Comparison of ENCODE assay signal across 19 cellular contexts in genomic region chr9:96392263-96392662, GRCh38. TPM values are rescaled to one million over a fixed set of nuclear protein-coding genes. Genes with fewer than 3 reads are reported as not detected.
DNase-seq lines count a peak whose midpoint lies in the region; ATAC-seq and TF ChIP-seq lines count a peak whose summit lies in the region.
"Had no signal": no experiment of that assay in that cellular context is flagged by ENCODE, and none has a peak within 500 bp of the region (broad histone marks: within the 10 kb centered on the region; RNA-seq: fewer than 3 reads in every experiment).

No MANE protein-coding gene starts in this region.

- H2BK5ac ChIP-seq in mesenchymal stem cell (ENCODE audit: low read depth, low read length, poor library complexity, severe bottlenecking), result no peak overlapping the region

- peaks cover 3% of the 10 kb centered on the region for H3K4me1 ChIP-seq in mesenchymal stem cell (ENCODE audit: control insufficient read depth, insufficient read depth, low read depth, low read length)
- H3K4me1 ChIP-seq in stomach, result peaks cover 0 to 32% (median 12%) of the 10 kb centered on the region in 4 donors

- DNase-seq in activated CD8-positive, alpha-beta memory T cell treated with anti-CD3 and anti-CD28 coated beads for 24 hours, result peak; percentile 21
- no peak for DNase-seq in activated CD8-positive, alpha-beta memory T cell treated with anti-CD3 and anti-CD28 coated beads, Interleukin-2, amount 50 U/mL, for 4 hours
- DNase-seq in T-helper 17 cell (no peak), mesenchymal stem cell (no peak), stomach (peak; percentile 21), amygdala (lab: John Stamatoyannopoulos, UW) (no peak)
- DNase-seq: AML-193, DMS 273 treated with DMSO at 0.1 percent for 48 hours, DND-41, H7, NCI-H1105, NCI-H2081 treated with DMSO at 0.1 percent for 48 hours, NCI-H748 treated with DMSO at 0.1 percent for 48 hours, OCI-M1, SHP77 treated with DMSO at 0.1 percent for 48 hours had no signal

- peaks cover 0 to 6% of the 10 kb centered on the region in 2 experiments for H3K36me3 ChIP-seq in mesenchymal stem cell (ENCODE audit: control insufficient read depth in 1 of 2, insufficient read depth in 2 of 2, low read depth in 1 of 2, low read length in 2 of 2)
- H3K36me3 ChIP-seq in stomach, result no peaks in the 10 kb centered on the region

- H3K27me3 ChIP-seq in mesenchymal stem cell (ENCODE audit: control insufficient read depth in 1 of 2, insufficient read depth in 1 of 2, low read length in 2 of 2) (no peaks in the 10 kb centered on the region), stomach (no peaks in the 10 kb centered on the region)

- ATAC-seq in T-helper 17 cell (no peak), GM21447 (IDR thresholded peaks at IDR 0.05; ENCODE audit: unreplicated experiment) (no peak), HG03039 (IDR thresholded peaks at IDR 0.05; ENCODE audit: unreplicated experiment) (no peak)
- ATAC-seq: K562 had no signal

- H3K9me3 ChIP-seq in T-helper 17 cell (ENCODE audit: control insufficient read depth, low read length, poor library complexity, severe bottlenecking), result no peaks in the 10 kb centered on the region
- no peaks in the 10 kb centered on the region for H3K9me3 ChIP-seq in mesenchymal stem cell (ENCODE audit: control insufficient read depth, low read length)
- H3K9me3 ChIP-seq in stomach, result no peaks in the 10 kb centered on the region

- peaks cover 11% of the 10 kb centered on the region for H3K79me1 ChIP-seq in mesenchymal stem cell (replicated peaks; ENCODE audit: low read length, poor library complexity, severe bottlenecking)

- H3K36me3 Mint-ChIP-seq in T-helper 17 cell (ENCODE audit: low read depth), result peaks cover 3% of the 10 kb centered on the region

- H2AFZ ChIP-seq in mesenchymal stem cell (ENCODE audit: low read depth, low read length), result peak overlapping the region; percentile 61

- TF ChIP-seq CTCF in stomach (IDR thresholded peaks at IDR 0.05), result no peak

- H3K23ac ChIP-seq in mesenchymal stem cell (ENCODE audit: low read length in 2 of 2), result no peak overlapping the region

- peak overlapping the region; percentile 67 for H3K27ac Mint-ChIP-seq in T-helper 17 cell

- TF ChIP-seq EP300 in stomach (IDR thresholded peaks at IDR 0.05), result no peak

- no peaks in the 10 kb centered on the region for H3K27me3 Mint-ChIP-seq in T-helper 17 cell

- no peak overlapping the region for H2BK15ac ChIP-seq in mesenchymal stem cell (ENCODE audit: low read depth, poor library complexity, severe bottlenecking)

- intact Hi-C loops in stomach (cut with DNase I; ENCODE audit: low total_unique reads), result no loop called here

- H4K8ac ChIP-seq in mesenchymal stem cell (ENCODE audit: low read length), result no peak overlapping the region

- no peak overlapping the region for H4K91ac ChIP-seq in mesenchymal stem cell (ENCODE audit: low read length)

- 93% methylated on average over 12 of the region's 12 CpGs for WGBS in mesenchymal stem cell
- WGBS in stomach, 5 donors, result 94 to 98% (median 97%) methylated on average over 12 of the region's 12 CpGs

- H3K4ac ChIP-seq in mesenchymal stem cell (ENCODE audit: low read depth in 1 of 2, low read length in 2 of 2), result no peak overlapping the region

- no peak overlapping the region for H3K14ac ChIP-seq in mesenchymal stem cell (ENCODE audit: low read length in 2 of 2)

- H2AK5ac ChIP-seq in mesenchymal stem cell (ENCODE audit: low read length, severe bottlenecking), result no peak overlapping the region

- H3K4me2 ChIP-seq in mesenchymal stem cell (ENCODE audit: low read length, poor library complexity, severe bottlenecking), result no peak overlapping the region

- H2BK120ac ChIP-seq in mesenchymal stem cell (ENCODE audit: low read depth, low read length), result no peak overlapping the region

- no peak overlapping the region for H3K9ac ChIP-seq in mesenchymal stem cell (ENCODE audit: low read length)

- no peak for TF ChIP-seq POLR2A in stomach (IDR thresholded peaks at IDR 0.05)

- no peak overlapping the region for H3K18ac ChIP-seq in mesenchymal stem cell (ENCODE audit: low read depth in 1 of 2, low read length in 2 of 2)

- H3K4me3 Mint-ChIP-seq in T-helper 17 cell, result no peak overlapping the region

- H3K27ac ChIP-seq in mesenchymal stem cell (ENCODE audit: low read length, poor library complexity, severe bottlenecking) (no peak overlapping the region), stomach (peak overlapping the region in 1 of 5 donors; percentile 84)
- H3K27ac ChIP-seq: C4-2B had no signal

- peaks cover 9% of the 10 kb centered on the region for H3K4me1 Mint-ChIP-seq in T-helper 17 cell

- H2BK12ac ChIP-seq in mesenchymal stem cell (ENCODE audit: low read length in 2 of 2), result no peak overlapping the region

- H3K4me3 ChIP-seq in mesenchymal stem cell (ENCODE audit: insufficient read depth in 1 of 2, low read depth in 1 of 2, low read length in 2 of 2) (no peak overlapping the region), stomach (no peak overlapping the region)
- H3K4me3 ChIP-seq: K562 had no signal

RNA-seq across cellular contexts. Expression of gene SLC35D2, which starts 8.8 kb away (rescaled TPM):
- 10 to 100 TPM; 23.5 to 31.7 TPM for total RNA-seq in T-helper 17 cell
- 36.4 TPM for polyA plus RNA-seq in mesenchymal stem cell (2013, experiment 1 of 2)
- polyA plus RNA-seq in mesenchymal stem cell (2013, experiment 2 of 2), result 37.6 TPM
- total RNA-seq in stomach, result 10 to 100 TPM; 13.8 to 43.3 (median 20.7) TPM
- 10 to 100 TPM; 21.5 to 42.0 (median 23.3) TPM for polyA plus RNA-seq in stomach

RNA-seq across cellular contexts. Expression of gene ZNF367, which starts 25.9 kb away (rescaled TPM):
- total RNA-seq in T-helper 17 cell (1 to 10 TPM; 4.7 to 6.9 TPM), stomach (1 to 10 TPM in 3 of 5 donors, under 1 TPM in 1, not detected in 1; 0.58 to 9.8 (median 5.4) TPM)
- polyA plus RNA-seq in mesenchymal stem cell (2013, experiment 1 of 2), result 0.66 TPM
- polyA plus RNA-seq in mesenchymal stem cell (2013, experiment 2 of 2), result 0.62 TPM
- polyA plus RNA-seq in stomach, result 1 to 10 TPM; 1.6 to 1.9 (median 1.8) TPM

RNA-seq across cellular contexts. Expression of gene HABP4, which starts 57.7 kb away (rescaled TPM):
- total RNA-seq in T-helper 17 cell (10 to 100 TPM; 16.6 to 21.3 TPM), stomach (10 to 100 TPM in 2 of 5 donors, 1 to 10 TPM in 2, under 1 TPM in 1; 0.58 to 45.1 (median 9.2) TPM)
- polyA plus RNA-seq in mesenchymal stem cell (2013, experiment 1 of 2), result 19.7 TPM
- 18.7 TPM for polyA plus RNA-seq in mesenchymal stem cell (2013, experiment 2 of 2)
- 10 to 100 TPM in 2 of 3 donors, 1 to 10 TPM in 1; 9.6 to 13.2 (median 10.2) TPM for polyA plus RNA-seq in stomach

Comparison
In these comparisons a context has a peak if more than half of its experiments do, and no peak if none do; other contexts are left out.
1. DNase-seq: peak in activated CD8-positive, alpha-beta memory T cell treated with anti-CD3 and anti-CD28 coated beads for 24 hours (single experiment) and stomach (single experiment); none in activated CD8-positive, alpha-beta memory T cell treated with anti-CD3 and anti-CD28 coated beads, Interleukin-2, amount 50 U/mL, for 4 hours (single experiment), T-helper 17 cell (0 of 3), mesenchymal stem cell (single experiment) and amygdala (0 of 56).